Comparison of ENCODE assay signal across 1 cellular context in genomic region chr13:103101902-103102301, GRCh38.
TF ChIP-seq lines count a peak whose summit lies in the region.

No MANE protein-coding gene starts in this region.

TF ChIP-seq in GM12878, 131 proteins besides CTCF, POLR2A, EP300 and RAD21 (continued from another document):
- TF ChIP-seq BCL3 (IDR thresholded peaks at IDR 0.05; ENCODE audit: borderline replicate concordance, insufficient read depth, low read depth, low read length, poor library complexity, severe bottlenecking): peak; percentile 18
